In genomic region chr2:44918095-44918775, GRCh38 we compare ENCODE assay signal across 17 cellular contexts. TPM values are rescaled to one million over a fixed set of nuclear protein-coding genes. Genes with fewer than 3 reads are reported as not detected.
DNase-seq lines count a peak whose midpoint lies in the region; ATAC-seq and TF ChIP-seq lines count a peak whose summit lies in the region.
"Had no signal": no experiment of that assay in that cellular context is flagged by ENCODE, and none has a peak within 500 bp of the region (broad histone marks: within the 10 kb centered on the region; RNA-seq: fewer than 3 reads in every experiment).

No MANE protein-coding gene starts in this region.

- H3K4me1 ChIP-seq in breast epithelium, result no peaks in the 10 kb centered on the region

- TF ChIP-seq POLR2A in breast epithelium (IDR thresholded peaks at IDR 0.05), result no peak

- H3K4me3 ChIP-seq in breast epithelium, result no peak overlapping the region
- H3K4me3 ChIP-seq: dorsolateral prefrontal cortex, mucosa of descending colon, ovary had no signal

- no peak overlapping the region for H3K27ac ChIP-seq in breast epithelium
- H3K27ac ChIP-seq: dorsolateral prefrontal cortex, ovary had no signal

- no peak for ATAC-seq in GM18498 (IDR thresholded peaks at IDR 0.05; ENCODE audit: unreplicated experiment)
- ATAC-seq: mucosa of descending colon, WTC11 had no signal

- no peaks in the 10 kb centered on the region for H3K36me3 ChIP-seq in breast epithelium
- H3K36me3 ChIP-seq: ovary had no signal

- intact Hi-C loops in MCF 10A (cut with micrococcal nuclease), result no loop called here
- intact Hi-C loops in breast epithelium (cut with DNase I; ENCODE audit: low total_unique reads), result no loop called here

- CTCF ChIA-PET in MCF 10A (lab: Yijun Ruan, JAX), result interaction anchor here (0.5 to 2.0 kb wide), 3 partner anchors 20 to 38 kb away, joined by 3 to 7 read pairs (median 3); no protein-coding TSS in a partner anchor
- CTCF ChIA-PET in activated CD4-positive, alpha-beta T cell treated with anti-CD3 and anti-CD28 coated beads, Interleukin-2, amount 10 ng/mL, durations not matched to agents 7 days and 5 days (lab: Charles Lee), result interaction anchor here (0.8 to 1.7 kb wide), 2 partner anchors 10 to 38 kb away, joined by 3 to 4 read pairs; no protein-coding TSS in a partner anchor

- H3K27me3 Mint-ChIP-seq in MCF 10A (ENCODE audit: insufficient read depth, unreplicated experiment), result peaks cover 4% of the 10 kb centered on the region
- H3K27me3 Mint-ChIP-seq in activated CD4-positive, alpha-beta T cell treated with anti-CD3 and anti-CD28 coated beads, Interleukin-2, amount 10 ng/mL, durations not matched to agents 7 days and 5 days, result peaks cover 40% of the 10 kb centered on the region

- H3K9me3 ChIP-seq in breast epithelium, result no peaks in the 10 kb centered on the region
- H3K9me3 ChIP-seq: mucosa of descending colon, ovary had no signal

- DNase-seq in MCF 10A (ENCODE audit: unreplicated experiment), result peak; percentile 93
- DNase-seq in breast epithelium (ENCODE audit: low spot score in 2 of 2), result no peak
- DNase-seq in M059J (ENCODE audit: low read depth), result peak; percentile 57
- DNase-seq in astrocyte of the hippocampus (ENCODE audit: low read depth, low spot score), result peak; percentile 84
- DNase-seq in nucleus accumbens (lab: John Stamatoyannopoulos, UW), result no peak
- DNase-seq in KG1 (lab: John Stamatoyannopoulos, UW), result no peak
- no peak for DNase-seq in activated CD4-positive, alpha-beta T cell treated with anti-CD3 and anti-CD28 coated beads, Interleukin-2, amount 10 ng/mL, durations not matched to agents 7 days and 5 days
- DNase-seq: dorsolateral prefrontal cortex; foreskin fibroblast; mucosa of descending colon; NCI-H1417 treated with DMSO at 0.1 percent for 48 hours; NCI-H524; ovary; stimulated activated CD4-positive, alpha-beta T cell treated with anti-CD3 and anti-CD28 coated beads, Interleukin-12 subunit alpha, Interleukin-12 subunit beta, amount 100 ng/mL, for 4 hours had no signal

- peaks cover 10% of the 10 kb centered on the region for H3K4me1 Mint-ChIP-seq in MCF 10A (ENCODE audit: insufficient read depth, unreplicated experiment)
- no peaks in the 10 kb centered on the region for H3K4me1 Mint-ChIP-seq in activated CD4-positive, alpha-beta T cell treated with anti-CD3 and anti-CD28 coated beads, Interleukin-2, amount 10 ng/mL, durations not matched to agents 7 days and 5 days

- peak overlapping the region; percentile 0 for H3K27ac Mint-ChIP-seq in MCF 10A (ENCODE audit: low read depth, unreplicated experiment)
- no peak overlapping the region for H3K27ac Mint-ChIP-seq in activated CD4-positive, alpha-beta T cell treated with anti-CD3 and anti-CD28 coated beads, Interleukin-2, amount 10 ng/mL, durations not matched to agents 7 days and 5 days
- H3K27ac Mint-ChIP-seq: WTC11 had no signal

- no peak for TF ChIP-seq CTCF in MCF 10A (IDR thresholded peaks at IDR 0.05; ENCODE audit: unreplicated experiment)
- no peak for TF ChIP-seq CTCF in breast epithelium (IDR thresholded peaks at IDR 0.05)

- H3K9me3 Mint-ChIP-seq in MCF 10A (ENCODE audit: unreplicated experiment), result no peaks in the 10 kb centered on the region
- H3K9me3 Mint-ChIP-seq in activated CD4-positive, alpha-beta T cell treated with anti-CD3 and anti-CD28 coated beads, Interleukin-2, amount 10 ng/mL, durations not matched to agents 7 days and 5 days, result no peaks in the 10 kb centered on the region
- H3K9me3 Mint-ChIP-seq: WTC11 had no signal

- H3K27me3 ChIP-seq in breast epithelium, result peaks cover 0 to 19% of the 10 kb centered on the region in 2 donors
- H3K27me3 ChIP-seq: ovary had no signal

- POLR2A ChIA-PET in MCF 10A (lab: Yijun Ruan, JAX), result interaction anchor here (0.7 to 1.4 kb wide), 4 partner anchors 8 to 1012 kb away, joined by 3 to 4 read pairs (median 3); no protein-coding TSS in a partner anchor
- POLR2A ChIA-PET in activated CD4-positive, alpha-beta T cell treated with anti-CD3 and anti-CD28 coated beads, Interleukin-2, amount 10 ng/mL, durations not matched to agents 7 days and 5 days (lab: Charles Lee), result no interaction called here

- H3K36me3 Mint-ChIP-seq in MCF 10A (ENCODE audit: insufficient read depth, unreplicated experiment), result no peaks in the 10 kb centered on the region
- H3K36me3 Mint-ChIP-seq in activated CD4-positive, alpha-beta T cell treated with anti-CD3 and anti-CD28 coated beads, Interleukin-2, amount 10 ng/mL, durations not matched to agents 7 days and 5 days (ENCODE audit: low read depth), result no peaks in the 10 kb centered on the region

- H3K4me3 Mint-ChIP-seq in MCF 10A (ENCODE audit: unreplicated experiment), result no peak overlapping the region
- H3K4me3 Mint-ChIP-seq in activated CD4-positive, alpha-beta T cell treated with anti-CD3 and anti-CD28 coated beads, Interleukin-2, amount 10 ng/mL, durations not matched to agents 7 days and 5 days, result no peak overlapping the region
- H3K4me3 Mint-ChIP-seq: WTC11 had no signal

- BruUV-seq in MCF 10A (replicated peaks; lab: Mats Ljungman, UMichigan), result no TSS peak

RNA-seq across cellular contexts. Expression of gene SIX3, which starts 23.3 kb away (rescaled TPM):
- total RNA-seq in MCF 10A (2022) (not detected in 2 replicates), breast epithelium (not detected)
- total RNA-seq in M059J (2014; rRNA removed; shearing (Covaris generic)), result not detected in 2 replicates
- not detected for total RNA-seq in activated CD4-positive, alpha-beta T cell treated with anti-CD3 and anti-CD28 coated beads, Interleukin-2, amount 10 ng/mL, durations not matched to agents 7 days and 5 days
- total RNA-seq: mucosa of descending colon, ovary, ureter had no signal

Comparison
In these comparisons a context has a peak if more than half of its experiments do, and no peak if none do; other contexts are left out.
1. DNase-seq: peak in MCF 10A (single experiment), M059J (single experiment) and astrocyte of the hippocampus (single experiment); none in breast epithelium (0 of 2), nucleus accumbens (0 of 56), KG1 (single experiment) and activated CD4-positive, alpha-beta T cell treated with anti-CD3 and anti-CD28 coated beads, Interleukin-2, amount 10 ng/mL, durations not matched to agents 7 days and 5 days (single experiment).